ENCODE assay signal across 8 cellular contexts in genomic region chr20:49713779-49714712, GRCh38. TPM values are rescaled to one million over a fixed set of nuclear protein-coding genes. Genes with fewer than 3 reads are reported as not detected.
DNase-seq lines count a peak whose midpoint lies in the region; ATAC-seq and TF ChIP-seq lines count a peak whose summit lies in the region.

TSS of gene B4GALT5 (minus strand) at chr20:49713878. CDS start at chr20:49713690, 188 bp downstream.

- H3K36me3 ChIP-seq in DOHH2 (ENCODE audit: control insufficient read depth, low read length) (peaks cover 11% of the 10 kb centered on the region), SK-N-SH (replicated peaks in 1 of 2; ENCODE audit: control insufficient read depth in 1 of 2, insufficient read depth in 2 of 2, low read length in 1 of 2) (no peaks in the 10 kb centered on the region), neutrophil (no peaks in the 10 kb centered on the region)

- H3K9me3 ChIP-seq in DOHH2 (ENCODE audit: control insufficient read depth, insufficient read depth, low read length) = no peaks in the 10 kb centered on the region
- no peaks in the 10 kb centered on the region for H3K9me3 ChIP-seq in SK-N-SH
- no peaks in the 10 kb centered on the region for H3K9me3 ChIP-seq in neutrophil

- DNase-seq in LoVo (ENCODE audit: low spot score) = peak; percentile 85
- peak; percentile 95 for DNase-seq in SK-N-SH
- DNase-seq in globus pallidus (ENCODE audit: low spot score) = peak; percentile 78

- H3K4me1 ChIP-seq in DOHH2 (ENCODE audit: control insufficient read depth, low read length) = peaks cover 45% of the 10 kb centered on the region
- H3K4me1 ChIP-seq in SK-N-SH (ENCODE audit: control insufficient read depth in 1 of 2, insufficient read depth in 2 of 2, low read depth in 1 of 2, low read length in 1 of 2) = peaks cover 6 to 8% of the 10 kb centered on the region in 2 experiments; a peak in 3 of 4 replicates
- peaks cover 56 to 66% of the 10 kb centered on the region in 2 experiments for H3K4me1 ChIP-seq in neutrophil (ENCODE audit: control insufficient read depth in 1 of 2, insufficient read depth in 1 of 2, low read depth in 1 of 2, low read length in 1 of 2)

- H3K27me3 Mint-ChIP-seq in activated naive CD4-positive, alpha-beta T cell treated with anti-CD3 and anti-CD28 coated beads, Interleukin-2, amount 50 U/mL, for 24 hours = no peaks in the 10 kb centered on the region

- H3K79me2 ChIP-seq in DOHH2 (ENCODE audit: control insufficient read depth, low read length) (peaks cover 51% of the 10 kb centered on the region), SK-N-SH (ENCODE audit: insufficient read depth) (peaks cover 49% of the 10 kb centered on the region)

- TF ChIP-seq CTCF in DOHH2 (IDR thresholded peaks at IDR 0.05; ENCODE audit: low read depth, low read length, poor library complexity, severe bottlenecking) = no peak
- TF ChIP-seq CTCF in SK-N-SH (IDR thresholded peaks at IDR 0.05) = no peak
- TF ChIP-seq CTCF in neutrophil (IDR thresholded peaks at IDR 0.05) = no peak

- H3F3A ChIP-seq in DOHH2 (ENCODE audit: control insufficient read depth, insufficient read depth) (peaks cover 4% of the 10 kb centered on the region; the same call in 1 of the 2 replicates), SK-N-SH (replicated peaks; ENCODE audit: insufficient read depth) (no peaks in the 10 kb centered on the region)

- peaks cover 53% of the 10 kb centered on the region for H3K4me1 Mint-ChIP-seq in activated naive CD4-positive, alpha-beta T cell treated with anti-CD3 and anti-CD28 coated beads, Interleukin-2, amount 50 U/mL, for 24 hours

- peak within 1 kb of the TSS; percentile 95 for H3K27ac Mint-ChIP-seq in activated naive CD4-positive, alpha-beta T cell treated with anti-CD3 and anti-CD28 coated beads, Interleukin-2, amount 50 U/mL, for 24 hours

- no peaks in the 10 kb centered on the region for H3K27me3 ChIP-seq in DOHH2 (ENCODE audit: control insufficient read depth, low read length)
- no peaks in the 10 kb centered on the region for H3K27me3 ChIP-seq in SK-N-SH (ENCODE audit: insufficient read depth)
- no peaks in the 10 kb centered on the region for H3K27me3 ChIP-seq in neutrophil

- peak within 1 kb of the TSS; percentile 92 for H3K4me3 Mint-ChIP-seq in activated naive CD4-positive, alpha-beta T cell treated with anti-CD3 and anti-CD28 coated beads, Interleukin-2, amount 50 U/mL, for 24 hours

- H2AFZ ChIP-seq in SK-N-SH (ENCODE audit: low read depth) = peak within 1 kb of the TSS; percentile 94

- peak within 1 kb of the TSS; percentile 80 for H3K4me2 ChIP-seq in DOHH2 (ENCODE audit: low read length)
- peak within 1 kb of the TSS; percentile 88 for H3K4me2 ChIP-seq in SK-N-SH

- peak within 1 kb of the TSS; percentile 62 for H3K27ac ChIP-seq in DOHH2 (ENCODE audit: low read depth, low read length)
- H3K27ac ChIP-seq in SK-N-SH (ENCODE audit: low read depth in 2 of 2, low read length in 1 of 2) = peak within 1 kb of the TSS; percentile 51 to 58
- H3K27ac ChIP-seq in neutrophil = peak within 1 kb of the TSS; percentile 96
- peak within 1 kb of the TSS; percentile 80 for H3K27ac ChIP-seq in temporal lobe (ENCODE audit: low read depth, low read length)

- H4K20me1 ChIP-seq in DOHH2 (ENCODE audit: control insufficient read depth, insufficient read depth, low read depth, low read length) (peaks cover 8% of the 10 kb centered on the region; the same call in 1 of the 2 replicates), SK-N-SH (ENCODE audit: insufficient read depth) (peaks cover 31% of the 10 kb centered on the region)

- POLR2A ChIA-PET in SK-N-SH (lab: Yijun Ruan, JAX) = interaction anchor here (0.6 kb wide), 1 partner anchor 44 kb away, joined by 3 read pairs; no protein-coding TSS in a partner anchor

- TF ChIP-seq EP300 in SK-N-SH (IDR thresholded peaks at IDR 0.05; ENCODE audit: borderline replicate concordance in 1 of 2, low read depth in 1 of 2, low read length in 1 of 2) = no peak

- H3K9me3 Mint-ChIP-seq in activated naive CD4-positive, alpha-beta T cell treated with anti-CD3 and anti-CD28 coated beads, Interleukin-2, amount 50 U/mL, for 24 hours = no peaks in the 10 kb centered on the region

- H3K36me3 Mint-ChIP-seq in activated naive CD4-positive, alpha-beta T cell treated with anti-CD3 and anti-CD28 coated beads, Interleukin-2, amount 50 U/mL, for 24 hours = no peaks in the 10 kb centered on the region

- H3K4me3 ChIP-seq in DOHH2 (ENCODE audit: low read length) (peak within 1 kb of the TSS; percentile 94), SK-N-SH (ENCODE audit: low read depth in 2 of 2, low read length in 1 of 2) (peak within 1 kb of the TSS; percentile 71 to 93), neutrophil (ENCODE audit: low read depth in 1 of 2, low read length in 1 of 2) (peak within 1 kb of the TSS; percentile 86 to 93)

- TF ChIP-seq RAD21 in SK-N-SH (IDR thresholded peaks at IDR 0.05; ENCODE audit: low read length) = no peak

- CTCF ChIA-PET in SK-N-SH (lab: Yijun Ruan, JAX) = interaction anchor here (0.6 to 2.2 kb wide), 7 partner anchors 15 to 174 kb away, joined by 3 to 5 read pairs (median 3); no protein-coding TSS in a partner anchor

- peak; percentile 70 for ATAC-seq in GM21737 (IDR thresholded peaks at IDR 0.05; ENCODE audit: unreplicated experiment)

- WGBS in SK-N-SH (ENCODE audit: low lambda C conversion rate) = 40% methylated on average over 8 of the region's 66 CpGs

- H3K9ac ChIP-seq in SK-N-SH = peak within 1 kb of the TSS; percentile 88

- H3K9me2 ChIP-seq in DOHH2 (replicated peaks; ENCODE audit: control insufficient read depth, low read length) (no peaks in the 10 kb centered on the region), SK-N-SH (no peaks in the 10 kb centered on the region)

TF ChIP-seq in SK-N-SH, 30 proteins besides CTCF, POLR2A, EP300 and RAD21 (continues in another document):
- TF ChIP-seq TCF12 (IDR thresholded peaks at IDR 0.05) (no peak), YY1 (IDR thresholded peaks at IDR 0.05; ENCODE audit: low read depth) (0 out of 2 replicates have a peak, but pooled peaks have one; percentile 47), SIN3A (IDR thresholded peaks at IDR 0.05; ENCODE audit: borderline replicate concordance, low read depth, low read length) (peak; percentile 42; the same call in 1 of the 2 replicates), MEF2A (IDR thresholded peaks at IDR 0.05; ENCODE audit: borderline replicate concordance, low read depth) (no peak), ELF1 (IDR thresholded peaks at IDR 0.05) (no peak), NFIC (IDR thresholded peaks at IDR 0.05; ENCODE audit: borderline replicate concordance) (no peak), REST (IDR thresholded peaks at IDR 0.05; ENCODE audit: low read depth, low read length) (no peak), USF1 (IDR thresholded peaks at IDR 0.05; ENCODE audit: borderline replicate concordance, low read depth) (no peak), POLR2AphosphoS5 (IDR thresholded peaks at IDR 0.05; ENCODE audit: low read depth, low read length) (peak; percentile 59; the same call in 1 of the 2 replicates), FOXJ3 (CRISPR knock-in tag; IDR thresholded peaks at IDR 0.05) (no peak), GATA2 (CRISPR knock-in tag; IDR thresholded peaks at IDR 0.05) (peak; percentile 29), NRF1 (IDR thresholded peaks at IDR 0.05; ENCODE audit: low read depth, low read length) (peak; percentile 76), FOSL2 (IDR thresholded peaks at IDR 0.05; ENCODE audit: borderline replicate concordance, low read depth) (peak; percentile 43; the same call in 1 of the 2 replicates), FOXM1 (IDR thresholded peaks at IDR 0.05; ENCODE audit: low read depth) (no peak)
- TF ChIP-seq, protein P1, sequence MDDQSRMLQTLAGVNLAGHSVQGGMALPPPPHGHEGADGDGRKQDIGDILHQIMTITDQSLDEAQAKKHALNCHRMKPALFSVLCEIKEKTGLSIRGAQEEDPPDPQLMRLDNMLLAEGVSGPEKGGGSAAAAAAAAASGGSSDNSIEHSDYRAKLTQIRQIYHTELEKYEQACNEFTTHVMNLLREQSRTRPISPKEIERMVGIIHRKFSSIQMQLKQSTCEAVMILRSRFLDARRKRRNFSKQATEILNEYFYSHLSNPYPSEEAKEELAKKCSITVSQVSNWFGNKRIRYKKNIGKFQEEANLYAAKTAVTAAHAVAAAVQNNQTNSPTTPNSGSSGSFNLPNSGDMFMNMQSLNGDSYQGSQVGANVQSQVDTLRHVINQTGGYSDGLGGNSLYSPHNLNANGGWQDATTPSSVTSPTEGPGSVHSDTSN (IDR thresholded peaks at IDR 0.05) = no peak

RNA-seq across cellular contexts. Expression of gene B4GALT5, which starts in this region (rescaled TPM):
- 35.1 and 40.5 TPM in 2 replicates for polyA plus RNA-seq in SK-N-SH (2012; rRNA removed)
- 42.3 and 44.9 TPM in 2 replicates for polyA plus RNA-seq in SK-N-SH (2012; cell fraction: cytosol; rRNA removed)
- polyA plus RNA-seq in SK-N-SH (2012; cell fraction: nucleus; rRNA removed) = 13.2 and 19.3 TPM in 2 replicates
- total RNA-seq in temporal lobe = 61.5 TPM

Comparison
In these comparisons a context has a peak if more than half of its experiments do, and no peak if none do; other contexts are left out.
1. Peak in every context shown above with its lines: DNase-seq, ATAC-seq, H3K4me3 ChIP-seq and H3K27ac ChIP-seq.